Comparison of ENCODE assay signal across 13 cellular contexts in genomic region chr17:10633738-10634379, GRCh38. TPM values are rescaled to one million over a fixed set of nuclear protein-coding genes. Genes with fewer than 3 reads are reported as not detected.
DNase-seq lines count a peak whose midpoint lies in the region; ATAC-seq lines count a peak whose summit lies in the region.
"Had no signal": no experiment of that assay in that cellular context is flagged by ENCODE, and none has a peak within 500 bp of the region (broad histone marks: within the 10 kb centered on the region; RNA-seq: fewer than 3 reads in every experiment).

No MANE protein-coding gene starts in this region.

- no peak for DNase-seq in activated CD4-positive, alpha-beta T cell treated with anti-CD3 and anti-CD28 coated beads for 36 hours
- DNase-seq in activated CD4-positive, alpha-beta T cell treated with anti-CD3 and anti-CD28 coated beads for 48 hours, result no peak
- peak; percentile 41 for DNase-seq in left kidney (ENCODE audit: low read depth, low spot score)
- no peak for DNase-seq in effector CD4-positive, alpha-beta T cell
- DNase-seq in activated CD8-positive, alpha-beta memory T cell treated with anti-CD3 and anti-CD28 coated beads for 24 hours, result no peak
- DNase-seq in DMS 273 treated with DMSO at 0.1 percent for 48 hours (lab: John Stamatoyannopoulos, UW), result no peak
- DNase-seq: activated CD8-positive, alpha-beta memory T cell treated with anti-CD3 and anti-CD28 coated beads, Interleukin-2, amount 10 ng/mL, durations not matched to agents 7 days and 5 days; body of pancreas; NCI-H2171 treated with DMSO at 0.1 percent for 48 hours; stimulated activated CD4-positive, alpha-beta T cell treated with anti-CD3 and anti-CD28 coated beads, Interleukin-2, amount 100 ng/mL, for 48 hours; thyroid gland had no signal

- H3K27ac Mint-ChIP-seq in activated CD4-positive, alpha-beta T cell treated with anti-CD3 and anti-CD28 coated beads for 36 hours, result no peak overlapping the region
- H3K27ac Mint-ChIP-seq: activated CD8-positive, alpha-beta memory T cell treated with anti-CD3 and anti-CD28 coated beads, Interleukin-2, amount 10 ng/mL, durations not matched to agents 7 days and 5 days had no signal

- POLR2A ChIA-PET in activated CD4-positive, alpha-beta T cell treated with anti-CD3 and anti-CD28 coated beads for 36 hours (lab: Charles Lee), result no interaction called here

- intact Hi-C loops in activated CD4-positive, alpha-beta T cell treated with anti-CD3 and anti-CD28 coated beads for 36 hours (cut with DNase I, micrococcal nuclease), result no loop called here

- H3K9me3 Mint-ChIP-seq in activated CD4-positive, alpha-beta T cell treated with anti-CD3 and anti-CD28 coated beads for 36 hours (ENCODE audit: low read depth), result no peaks in the 10 kb centered on the region

- peaks cover 2% of the 10 kb centered on the region for H3K4me1 Mint-ChIP-seq in activated CD4-positive, alpha-beta T cell treated with anti-CD3 and anti-CD28 coated beads for 36 hours

- H3K4me3 Mint-ChIP-seq in activated CD4-positive, alpha-beta T cell treated with anti-CD3 and anti-CD28 coated beads for 36 hours, result no peak overlapping the region
- H3K4me3 Mint-ChIP-seq: activated CD8-positive, alpha-beta memory T cell treated with anti-CD3 and anti-CD28 coated beads, Interleukin-2, amount 10 ng/mL, durations not matched to agents 7 days and 5 days had no signal

- peaks cover 54% of the 10 kb centered on the region for H3K36me3 Mint-ChIP-seq in activated CD4-positive, alpha-beta T cell treated with anti-CD3 and anti-CD28 coated beads for 36 hours (ENCODE audit: low read depth)

- ATAC-seq in activated CD4-positive, alpha-beta T cell treated with anti-CD3 and anti-CD28 coated beads for 36 hours, result peak; percentile 16
- ATAC-seq in GM21529 (IDR thresholded peaks at IDR 0.05; ENCODE audit: unreplicated experiment) (peak; percentile 97), HG03135 (IDR thresholded peaks at IDR 0.05; ENCODE audit: unreplicated experiment) (peak; percentile 90)
- ATAC-seq: activated CD8-positive, alpha-beta memory T cell treated with anti-CD3 and anti-CD28 coated beads, Interleukin-2, amount 10 ng/mL, durations not matched to agents 7 days and 5 days; body of pancreas had no signal

- CTCF ChIA-PET in activated CD4-positive, alpha-beta T cell treated with anti-CD3 and anti-CD28 coated beads for 36 hours (lab: Charles Lee), result interaction anchor here (0.7 to 10.1 kb wide), 6 partner anchors 11 to 510 kb away, joined by 3 to 70 read pairs (median 4); no protein-coding TSS in a partner anchor

- no peaks in the 10 kb centered on the region for H3K27me3 Mint-ChIP-seq in activated CD4-positive, alpha-beta T cell treated with anti-CD3 and anti-CD28 coated beads for 36 hours
- H3K27me3 Mint-ChIP-seq: activated CD8-positive, alpha-beta memory T cell treated with anti-CD3 and anti-CD28 coated beads, Interleukin-2, amount 10 ng/mL, durations not matched to agents 7 days and 5 days had no signal

RNA-seq across cellular contexts. Expression of gene MYH3, which starts 23.2 kb away (rescaled TPM):
- total RNA-seq in activated CD4-positive, alpha-beta T cell treated with anti-CD3 and anti-CD28 coated beads for 36 hours, result 1 to 10 TPM; 3.3 to 3.5 TPM

Comparison
In these comparisons a context has a peak if more than half of its experiments do, and no peak if none do; other contexts are left out.
1. ATAC-seq: peak in every context shown above with its lines; median percentile 97 in GM21529; 90 in HG03135; 16 in activated CD4-positive, alpha-beta T cell treated with anti-CD3 and anti-CD28 coated beads for 36 hours.